ENCODE assay signal across 32 cellular contexts in the genomic region with DNA sequence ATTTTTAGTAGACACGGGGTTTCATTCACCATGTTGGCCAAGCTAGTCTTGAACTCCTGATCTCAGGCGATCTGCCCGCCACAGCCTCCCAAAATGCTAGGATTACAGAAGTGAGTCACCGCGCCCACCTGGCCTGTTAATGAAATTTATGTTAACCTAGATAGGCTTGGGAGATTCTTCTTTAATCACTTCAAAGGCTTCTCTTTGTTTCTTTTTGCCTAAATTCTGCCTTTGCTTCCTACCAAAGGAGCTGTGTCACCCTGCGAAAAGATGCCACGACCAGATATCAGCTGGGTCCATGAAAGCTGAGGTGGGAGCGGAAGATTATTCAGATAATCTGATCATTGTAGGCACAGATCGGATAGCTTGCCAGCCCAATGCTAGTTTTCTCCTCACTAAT.
"Had no signal": no experiment of that assay in that cellular context is flagged by ENCODE, and none has a peak within 500 bp of the region (broad histone marks: within the 10 kb centered on the region; RNA-seq: fewer than 3 reads in every experiment).

No MANE protein-coding gene starts in this region.

- H3K9me3 ChIP-seq: body of pancreas, breast epithelium had no signal

- FAIRE-seq: astrocyte, TTC549 had no signal

- ATAC-seq: activated CD8-positive, alpha-beta T cell treated with anti-CD3 and anti-CD28 coated beads for 36 hours; activated naive CD8-positive, alpha-beta T cell treated with anti-CD3 and anti-CD28 coated beads, Interleukin-2, amount 50 U/mL, for 24 hours; activated T-cell treated with anti-CD3 and anti-CD28 coated beads, Interleukin-2, amount 50 U/mL, for 4 hours; activated T-cell treated with anti-CD3 and anti-CD28 coated beads, Interleukin-2, amount 50 U/mL, for 72 hours; activated T-helper 17 cell treated with anti-CD3 and anti-CD28 coated beads, Interleukin-2, amount 50 U/mL, for 72 hours; body of pancreas had no signal

- H3K27me3 ChIP-seq: body of pancreas, brain microvascular endothelial cell, breast epithelium had no signal

- H3K36me3 ChIP-seq: brain microvascular endothelial cell, breast epithelium had no signal

- H3K4me3 ChIP-seq: body of pancreas, breast epithelium had no signal

- H3K27ac ChIP-seq: body of pancreas, brain microvascular endothelial cell, breast epithelium, VCaP had no signal

- DNase-seq: activated B cell treated with CpG ODN at 0.5 μM for 24 hours; activated CD4-positive, alpha-beta memory T cell treated with anti-CD3 and anti-CD28 coated beads for 36 hours; activated CD4-positive, alpha-beta T cell treated with anti-CD3 and anti-CD28 coated beads for 4 hours; activated CD4-positive, alpha-beta T cell treated with anti-CD3 and anti-CD28 coated beads, Interleukin-2, amount 10 ng/mL, durations not matched to agents 24 days and 14 days; activated CD4-positive, alpha-beta T cell treated with anti-CD3 and anti-CD28 coated beads, Interleukin-2, amount 50 U/mL, for 1 hour; activated CD4-positive, alpha-beta T cell treated with anti-CD3 and anti-CD28 coated beads, Interleukin-2, amount 50 U/mL, for 4 hours; activated CD4-positive, CD25-positive, alpha-beta regulatory T cell treated with anti-CD3 and anti-CD28 coated beads, Interleukin-2, amount 50 U/mL, for 72 hours; activated CD8-positive, alpha-beta memory T cell treated with anti-CD3 and anti-CD28 coated beads, Interleukin-2, amount 50 U/mL, for 4 hours; activated CD8-positive, alpha-beta T cell treated with anti-CD3 and anti-CD28 coated beads for 36 hours; activated effector memory CD4-positive, alpha-beta T cell treated with anti-CD3 and anti-CD28 coated beads, Interleukin-2, amount 50 U/mL, for 16 hours; activated gamma-delta T cell treated with Interleukin-2 at 50 U/mL for 16 hours; activated naive CD4-positive, alpha-beta T cell; activated naive CD4-positive, alpha-beta T cell treated with anti-CD3 and anti-CD28 coated beads, Interleukin-2, amount 10 ng/mL, durations not matched to agents 7 days and 5 days; activated naive CD8-positive, alpha-beta T cell treated with anti-CD3 and anti-CD28 coated beads, Interleukin-2, amount 10 ng/mL, durations not matched to agents 7 days and 5 days; activated naive CD8-positive, alpha-beta T cell treated with anti-CD3 and anti-CD28 coated beads, Interleukin-2, amount 50 U/mL, for 24 hours; activated T-cell treated with anti-CD3 and anti-CD28 coated beads for 4 hours; activated T-cell treated with anti-CD3 and anti-CD28 coated beads, Interleukin-2, amount 50 U/mL, for 1 hour; activated T-cell treated with anti-CD3 and anti-CD28 coated beads, Interleukin-2, amount 50 U/mL, for 4 hours; activated T-cell treated with anti-CD3 and anti-CD28 coated beads, Interleukin-2, amount 50 U/mL, for 72 hours; amygdala; anterior cingulate cortex; body of pancreas; brain microvascular endothelial cell; cerebellar nuclear complex; T-helper 1 cell; T-helper 2 cell; T-helper 9 cell had no signal

- H3K4me1 ChIP-seq: body of pancreas, breast epithelium had no signal
